9 cellular contexts compared by ENCODE assay signal in genomic region chr17:8846768-8847211, GRCh38. TPM values are rescaled to one million over a fixed set of nuclear protein-coding genes. Genes with fewer than 3 reads are reported as not detected.
A peak's percentile ranks its signal among the peaks of the same experiment; 100 is the strongest.
DNase-seq lines count a peak whose midpoint lies in the region; FAIRE-seq and TF ChIP-seq lines count a peak whose summit lies in the region.
"Had no signal": no experiment of that assay in that cellular context is flagged by ENCODE, and none has a peak within 500 bp of the region (broad histone marks: within the 10 kb centered on the region; RNA-seq: fewer than 3 reads in every experiment).

No MANE protein-coding gene starts in this region.

- no peaks in the 10 kb centered on the region for H3K4me1 ChIP-seq in NT2/D1 (ENCODE audit: insufficient read depth, insufficient read length)
- peaks cover 0 to 3% of the 10 kb centered on the region in 2 experiments for H3K4me1 ChIP-seq in trophoblast cell (ENCODE audit: control insufficient read depth in 1 of 2, insufficient read depth in 2 of 2, low read length in 2 of 2)

- H3K14ac ChIP-seq in trophoblast cell (ENCODE audit: low read length) = no peak overlapping the region

- no peak overlapping the region for H3K4me2 ChIP-seq in trophoblast cell (ENCODE audit: low read length)

- no peak overlapping the region for H3K18ac ChIP-seq in trophoblast cell (ENCODE audit: low read length)

- H4K91ac ChIP-seq in trophoblast cell (ENCODE audit: low read depth, low read length) = no peak overlapping the region

- peak overlapping the region; percentile 11 for H2AFZ ChIP-seq in trophoblast cell (ENCODE audit: insufficient read depth, low read length, poor library complexity)

- peak overlapping the region; percentile 87 for H4K8ac ChIP-seq in trophoblast cell (ENCODE audit: low read depth, low read length)

- H4K12ac ChIP-seq in trophoblast cell (ENCODE audit: low read depth, low read length) = no peak overlapping the region

- H3K23ac ChIP-seq in trophoblast cell (ENCODE audit: low read length) = no peak overlapping the region

- no peak overlapping the region for H3K27ac ChIP-seq in trophoblast cell (ENCODE audit: low read depth, low read length)
- H3K27ac ChIP-seq: thoracic aorta had no signal

- H3K79me1 ChIP-seq in trophoblast cell (ENCODE audit: low read length) = no peaks in the 10 kb centered on the region

- no peak overlapping the region for H3K4me3 ChIP-seq in NT2/D1 (ENCODE audit: insufficient read length, low read depth)
- H3K4me3 ChIP-seq in fibroblast of mammary gland (ENCODE audit: control insufficient read depth, low read depth, low read length) = no peak overlapping the region
- H3K4me3 ChIP-seq in trophoblast cell (ENCODE audit: low read depth, low read length) = no peak overlapping the region
- H3K4me3 ChIP-seq: thoracic aorta had no signal

- H2BK12ac ChIP-seq in trophoblast cell (ENCODE audit: low read length) = no peak overlapping the region

- no peak overlapping the region for H2BK5ac ChIP-seq in trophoblast cell (ENCODE audit: low read depth, low read length, poor library complexity)

- H3K4ac ChIP-seq in trophoblast cell (ENCODE audit: low read depth, low read length) = no peak overlapping the region

- no peaks in the 10 kb centered on the region for H3K79me2 ChIP-seq in trophoblast cell (ENCODE audit: control insufficient read depth, insufficient read depth, low read length, poor library complexity)

- no peak overlapping the region for H2AK5ac ChIP-seq in trophoblast cell (ENCODE audit: low read length)

- no peaks in the 10 kb centered on the region for H3K9me3 ChIP-seq in NT2/D1 (ENCODE audit: insufficient read depth, low read length)
- H3K9me3 ChIP-seq in trophoblast cell (ENCODE audit: insufficient read depth, low read depth, low read length) = no peaks in the 10 kb centered on the region
- H3K9me3 ChIP-seq: thoracic aorta had no signal

- H3K27me3 ChIP-seq in NT2/D1 (ENCODE audit: insufficient read depth, insufficient read length) = no peaks in the 10 kb centered on the region
- no peaks in the 10 kb centered on the region for H3K27me3 ChIP-seq in trophoblast cell (ENCODE audit: insufficient read depth, low read length)

- FAIRE-seq in GM19239 (lab: Jason Lieb, UNC) = peak; percentile 88

- no peak for TF ChIP-seq CTCF in fibroblast of mammary gland (conservative IDR thresholded peaks at IDR 0.05; ENCODE audit: control insufficient read depth, insufficient read depth, low read depth, low read length)

- H2BK120ac ChIP-seq in trophoblast cell (ENCODE audit: insufficient read depth, low read length, poor library complexity) = no peak overlapping the region

- no peak overlapping the region for H3K9ac ChIP-seq in NT2/D1 (ENCODE audit: insufficient read length, low read depth)
- no peak overlapping the region for H3K9ac ChIP-seq in trophoblast cell (ENCODE audit: low read length)

- no peaks in the 10 kb centered on the region for H3K36me3 ChIP-seq in NT2/D1 (ENCODE audit: insufficient read depth, insufficient read length, low read length)
- no peaks in the 10 kb centered on the region for H3K36me3 ChIP-seq in trophoblast cell (ENCODE audit: control insufficient read depth in 1 of 2, insufficient read depth in 2 of 2, low read length in 2 of 2)
- H3K36me3 ChIP-seq: thoracic aorta had no signal

- no peak for DNase-seq in GM19239 (ENCODE audit: insufficient read length, low spot score)
- peak; percentile 51 for DNase-seq in NT2/D1 (ENCODE audit: low read depth, low spot score)
- DNase-seq in fibroblast of mammary gland (ENCODE audit: low read depth) = peak; percentile 65
- DNase-seq in trophoblast cell = peak; percentile 16 to 32
- no peak for DNase-seq in SKM-1 treated with dmso at 0.1 percent for 144 hours (lab: John Stamatoyannopoulos, UW; ENCODE audit: unreplicated experiment)
- DNase-seq in NCI-H1048 (lab: John Stamatoyannopoulos, UW) = no peak
- no peak for DNase-seq in NCI-H187 (lab: John Stamatoyannopoulos, UW)
- DNase-seq: activated CD4-positive, CD25-positive, alpha-beta regulatory T cell had no signal

RNA-seq across cellular contexts. Expression of gene PIK3R6, which starts 20.7 kb away (rescaled TPM):
- polyA plus RNA-seq in trophoblast cell (2013) = 0.01 TPM in 1 of 2 replicates, not detected in the other

RNA-seq across cellular contexts. Expression of gene MFSD6L, which starts 47.6 kb away (rescaled TPM):
- 0.48 and 0.56 TPM in 2 replicates for polyA plus RNA-seq in trophoblast cell (2013)

Comparison
In these comparisons a context has a peak if more than half of its experiments do, and no peak if none do; other contexts are left out.
1. DNase-seq: peak in NT2/D1 (single experiment), fibroblast of mammary gland (single experiment) and trophoblast cell (2 of 2); none in GM19239 (single experiment), SKM-1 treated with dmso at 0.1 percent for 144 hours (single experiment), NCI-H1048 (single experiment) and NCI-H187 (0 of 2).